22 cellular contexts compared by ENCODE assay signal in the genomic region with DNA sequence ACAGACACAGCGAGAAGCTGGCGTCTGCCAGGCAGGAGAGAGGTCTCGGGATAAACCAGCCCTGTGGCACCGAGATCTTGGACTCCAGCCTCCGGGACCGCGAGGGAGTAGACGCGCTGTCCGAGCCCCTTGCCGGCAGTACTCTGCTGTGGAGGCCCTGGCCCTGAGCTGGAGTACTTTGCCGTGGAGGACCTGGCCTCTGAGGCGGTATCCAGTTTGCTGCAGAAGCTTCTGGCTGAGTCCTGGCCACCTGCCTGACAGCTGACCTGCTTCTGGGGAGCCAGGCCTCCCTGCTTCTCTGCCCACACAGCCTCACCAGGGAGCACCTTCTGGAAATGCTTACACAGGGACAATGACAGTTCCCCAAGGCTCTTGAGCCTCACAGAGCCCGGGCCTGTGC. TPM values are rescaled to one million over a fixed set of nuclear protein-coding genes. Genes with fewer than 3 reads are reported as not detected.
DNase-seq lines count a peak whose midpoint lies in the region; ATAC-seq, FAIRE-seq and TF ChIP-seq lines count a peak whose summit lies in the region.
"Had no signal": no experiment of that assay in that cellular context is flagged by ENCODE, and none has a peak within 500 bp of the region (broad histone marks: within the 10 kb centered on the region; RNA-seq: fewer than 3 reads in every experiment).

No MANE protein-coding gene starts in this region.

- ATAC-seq in gastrocnemius medialis = peak; percentile 42 to 43
- ATAC-seq in GM21528 (IDR thresholded peaks at IDR 0.05; ENCODE audit: low FRiP score, unreplicated experiment) = no peak
- ATAC-seq: Right ventricle myocardium inferior had no signal

- H3K9me3 ChIP-seq in gastrocnemius medialis = no peaks in the 10 kb centered on the region
- H3K9me3 ChIP-seq: Caco-2, SK-N-SH had no signal

- FAIRE-seq in GM12891 (lab: Jason Lieb, UNC) = no peak
- FAIRE-seq: G401.6, H1 had no signal

- no peak overlapping the region for H3K4me3 Mint-ChIP-seq in chondrocyte (ENCODE audit: unreplicated experiment)

- H3K4me1 Mint-ChIP-seq in chondrocyte (ENCODE audit: low read depth) = peaks cover 3% of the 10 kb centered on the region

- H3K36me3 ChIP-seq in gastrocnemius medialis = no peaks in the 10 kb centered on the region

- no peak for TF ChIP-seq CTCF in chondrocyte (IDR thresholded peaks at IDR 0.05)
- TF ChIP-seq CTCF in gastrocnemius medialis (IDR thresholded peaks at IDR 0.05 in 4 of 5, conservative IDR thresholded peaks at IDR 0.05 in 1 of 5) = no peak

- intact Hi-C loops in gastrocnemius medialis (cut with DNase I; ENCODE audit: low total_unique reads) = no loop called here

- in situ Hi-C loops in gastrocnemius medialis (cut with MboI; ENCODE audit: low sequenced_read_pairs in 4 of 4) = no loop called here

- H3K4me3 ChIP-seq in gastrocnemius medialis = no peak overlapping the region

- peaks cover 0 to 4% (median 0%) of the 10 kb centered on the region in 3 donors for H3K27me3 ChIP-seq in gastrocnemius medialis

- peak overlapping the region in 3 of 4 donors; percentile 24 to 37 (median 25) for H3K27ac ChIP-seq in gastrocnemius medialis
- H3K27ac ChIP-seq: C4-2B had no signal

- DNase-seq in NCI-H1092 treated with DMSO at 0.1 percent for 48 hours (lab: John Stamatoyannopoulos, UW) = peak; percentile 14
- DNase-seq in NCI-H1092 (lab: John Stamatoyannopoulos, UW) = no peak
- DNase-seq in GM12891 (ENCODE audit: insufficient read length, low spot score) = peak; percentile 17
- DNase-seq in chondrocyte (ENCODE audit: low spot score) = peak; percentile 80
- peak in 1 of 2 donors; percentile 41 for DNase-seq in gastrocnemius medialis
- no peak for DNase-seq in cortex of kidney (lab: John Stamatoyannopoulos, UW)
- DNase-seq in DMS114 treated with DMSO at 0.1 percent for 48 hours (lab: John Stamatoyannopoulos, UW; ENCODE audit: unreplicated experiment) = no peak
- DNase-seq: 8988T; DMS79; Karpas-422; NCI-H1417; NCI-H1930; NCI-H2171 treated with DMSO at 0.1 percent for 48 hours; NCI-H526; NK-92 treated with Interleukin-12 subunit alpha and Interleukin-12 subunit beta, amount 100 ng/mL, for 24 hours; SK-N-SH had no signal

- TF ChIP-seq POLR2A in GM12891 (IDR thresholded peaks at IDR 0.05; ENCODE audit: low read depth, low read length) (no peak), gastrocnemius medialis (IDR thresholded peaks at IDR 0.05) (no peak)

- H3K9me3 Mint-ChIP-seq in chondrocyte (ENCODE audit: low read depth) = no peaks in the 10 kb centered on the region

- H3K4me1 ChIP-seq in gastrocnemius medialis = peaks cover 6 to 11% of the 10 kb centered on the region in 2 donors
- H3K4me1 ChIP-seq: Caco-2 had no signal

- H3K27ac Mint-ChIP-seq in chondrocyte (ENCODE audit: unreplicated experiment) = no peak overlapping the region

- no peaks in the 10 kb centered on the region for H3K27me3 Mint-ChIP-seq in chondrocyte (ENCODE audit: low read depth)

- peaks cover 3% of the 10 kb centered on the region for H3K36me3 Mint-ChIP-seq in chondrocyte (ENCODE audit: low read depth)

TF ChIP-seq in GM12891, 5 proteins besides CTCF, POLR2A, EP300 and RAD21:
- TF ChIP-seq POLR2AphosphoS5 (IDR thresholded peaks at IDR 0.05; ENCODE audit: low read depth, low read length) (no peak), TAF1 (IDR thresholded peaks at IDR 0.05; ENCODE audit: low read depth, low read length) (no peak), SPI1 (IDR thresholded peaks at IDR 0.05; ENCODE audit: low read depth, low read length) (no peak), PAX5 (IDR thresholded peaks at IDR 0.05; ENCODE audit: insufficient read depth, low read length, severe bottlenecking) (no peak), POU2F2 (IDR thresholded peaks at IDR 0.05; ENCODE audit: low read depth, low read length) (no peak)

RNA-seq across cellular contexts. Expression of a gene that starts 31.6 kb away (rescaled TPM):
- 29.5 TPM for polyA plus RNA-seq in GM12891 (2012; ENCODE audit: low read depth, missing spikeins)
- 49.3 to 106 TPM (median 101 TPM) in 3 replicates for total RNA-seq in chondrocyte
- 10 to 100 TPM; 31.5 to 46.5 (median 34.7) TPM for total RNA-seq in gastrocnemius medialis

Comparison
In these comparisons a context has a peak if more than half of its experiments do, and no peak if none do; other contexts are left out.
1. DNase-seq: peak in NCI-H1092 treated with DMSO at 0.1 percent for 48 hours (single experiment), GM12891 (single experiment) and chondrocyte (single experiment); none in NCI-H1092 (single experiment), cortex of kidney (single experiment) and DMS114 treated with DMSO at 0.1 percent for 48 hours (single experiment).